Comparison of ENCODE assay signal across 24 cellular contexts in genomic region chr3:13158441-13158840, GRCh38.
"Had no signal": no experiment of that assay in that cellular context is flagged by ENCODE, and none has a peak within 500 bp of the region (broad histone marks: within the 10 kb centered on the region; RNA-seq: fewer than 3 reads in every experiment).

No MANE protein-coding gene starts in this region.

- H3K4me3 ChIP-seq: ascending aorta, breast epithelium, cardiac muscle cell, colonic mucosa had no signal

- H3K4me3 Mint-ChIP-seq: activated CD4-positive, alpha-beta memory T cell treated with anti-CD3 and anti-CD28 coated beads, Interleukin-2, amount 10 ng/mL, durations not matched to agents 7 days and 5 days; activated CD4-positive, alpha-beta T cell treated with anti-CD3 and anti-CD28 coated beads for 36 hours; activated CD4-positive, alpha-beta T cell treated with anti-CD3 and anti-CD28 coated beads, Interleukin-2, amount 10 ng/mL, durations not matched to agents 24 days and 14 days; activated naive CD4-positive, alpha-beta T cell treated with anti-CD3 and anti-CD28 coated beads for 36 hours; activated naive CD8-positive, alpha-beta T cell treated with anti-CD3 and anti-CD28 coated beads, Interleukin-2, amount 10 ng/mL, durations not matched to agents 7 days and 5 days; activated T-cell treated with anti-CD3 and anti-CD28 coated beads, Interleukin-2, amount 50 U/mL, for 24 hours; activated T-cell treated with anti-CD3 and anti-CD28 coated beads, Interleukin-2, amount 50 U/mL, for 72 hours; brain had no signal

- H3K36me3 Mint-ChIP-seq: activated naive CD8-positive, alpha-beta T cell treated with anti-CD3 and anti-CD28 coated beads, Interleukin-2, amount 10 ng/mL, durations not matched to agents 7 days and 5 days had no signal

- H3K4me1 Mint-ChIP-seq: activated CD4-positive, alpha-beta memory T cell treated with anti-CD3 and anti-CD28 coated beads, Interleukin-2, amount 10 ng/mL, durations not matched to agents 7 days and 5 days; activated CD4-positive, alpha-beta T cell treated with anti-CD3 and anti-CD28 coated beads for 36 hours; activated CD4-positive, alpha-beta T cell treated with anti-CD3 and anti-CD28 coated beads, Interleukin-2, amount 10 ng/mL, durations not matched to agents 24 days and 14 days; activated naive CD8-positive, alpha-beta T cell treated with anti-CD3 and anti-CD28 coated beads, Interleukin-2, amount 10 ng/mL, durations not matched to agents 7 days and 5 days had no signal

- H3K27ac Mint-ChIP-seq: activated CD4-positive, alpha-beta memory T cell treated with anti-CD3 and anti-CD28 coated beads, Interleukin-2, amount 10 ng/mL, durations not matched to agents 7 days and 5 days; activated CD4-positive, alpha-beta T cell treated with anti-CD3 and anti-CD28 coated beads for 36 hours; activated CD4-positive, alpha-beta T cell treated with anti-CD3 and anti-CD28 coated beads, Interleukin-2, amount 10 ng/mL, durations not matched to agents 24 days and 14 days; activated naive CD4-positive, alpha-beta T cell treated with anti-CD3 and anti-CD28 coated beads for 36 hours; activated naive CD8-positive, alpha-beta T cell treated with anti-CD3 and anti-CD28 coated beads, Interleukin-2, amount 10 ng/mL, durations not matched to agents 7 days and 5 days; activated T-cell treated with anti-CD3 and anti-CD28 coated beads, Interleukin-2, amount 50 U/mL, for 24 hours; activated T-cell treated with anti-CD3 and anti-CD28 coated beads, Interleukin-2, amount 50 U/mL, for 72 hours had no signal

- H3K4me1 ChIP-seq: ascending aorta, breast epithelium, colonic mucosa had no signal

- H3K36me3 ChIP-seq: ascending aorta, breast epithelium, cardiac muscle cell, colonic mucosa had no signal

- H3K27ac ChIP-seq: ascending aorta, breast epithelium, cardiac muscle cell, colonic mucosa had no signal

- ATAC-seq: activated CD4-positive, alpha-beta T cell treated with anti-CD3 and anti-CD28 coated beads for 36 hours; activated naive CD4-positive, alpha-beta T cell treated with anti-CD3 and anti-CD28 coated beads, Interleukin-2, amount 50 U/mL, for 72 hours; activated T-cell treated with anti-CD3 and anti-CD28 coated beads, Interleukin-2, amount 50 U/mL, for 72 hours; esophagus mucosa had no signal

- DNase-seq: activated CD4-positive, alpha-beta memory T cell treated with anti-CD3 and anti-CD28 coated beads, Interleukin-2, amount 10 ng/mL, durations not matched to agents 7 days and 5 days; activated CD4-positive, alpha-beta T cell treated with anti-CD3 and anti-CD28 coated beads for 36 hours; activated CD4-positive, alpha-beta T cell treated with anti-CD3 and anti-CD28 coated beads, Interleukin-2, amount 10 ng/mL, durations not matched to agents 24 days and 14 days; activated CD4-positive, CD25-positive, alpha-beta regulatory T cell; activated CD4-positive, CD25-positive, alpha-beta regulatory T cell treated with anti-CD3 and anti-CD28 coated beads, Interleukin-2, amount 50 U/mL, for 72 hours; activated CD8-positive, alpha-beta memory T cell treated with anti-CD3 and anti-CD28 coated beads, Interleukin-2, amount 50 U/mL, for 48 hours; activated gamma-delta T cell; activated naive CD4-positive, alpha-beta T cell treated with anti-CD3 and anti-CD28 coated beads for 36 hours; activated naive CD8-positive, alpha-beta T cell treated with anti-CD3 and anti-CD28 coated beads, Interleukin-2, amount 10 ng/mL, durations not matched to agents 7 days and 5 days; activated T-cell treated with anti-CD3 and anti-CD28 coated beads for 4 hours; activated T-cell treated with anti-CD3 and anti-CD28 coated beads, Interleukin-2, amount 50 U/mL, for 24 hours; activated T-cell treated with anti-CD3 and anti-CD28 coated beads, Interleukin-2, amount 50 U/mL, for 72 hours; central memory CD4-positive, alpha-beta T cell; cerebellar nuclear complex; colonic mucosa; effector CD8-positive, alpha-beta T cell; foreskin fibroblast; T-helper 2 cell had no signal

- H3K9me3 ChIP-seq: colonic mucosa had no signal

- H3K27me3 ChIP-seq: ascending aorta, breast epithelium, cardiac muscle cell, colonic mucosa had no signal
